17 cellular contexts compared by ENCODE assay signal in the genomic region with DNA sequence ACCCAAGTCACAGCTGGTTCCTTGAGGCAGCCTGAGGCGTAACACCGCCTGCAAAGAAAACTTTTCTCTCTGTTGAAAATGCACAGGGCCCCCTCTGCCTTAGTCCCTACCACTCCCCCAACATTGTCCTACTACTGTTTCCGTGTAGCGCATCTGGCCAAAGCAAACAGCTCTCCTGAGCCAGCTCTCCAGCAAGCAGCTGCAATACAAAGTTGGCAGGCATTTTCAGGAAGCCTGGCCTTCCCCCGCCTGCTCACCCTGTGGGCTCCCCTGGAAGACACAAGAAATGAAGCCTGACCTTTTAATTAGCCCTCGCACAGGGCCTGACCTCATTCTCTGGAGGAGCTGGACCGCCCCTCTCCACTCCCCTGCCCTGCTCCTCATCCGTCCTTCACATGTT.
DNase-seq lines count a peak whose midpoint lies in the region; ATAC-seq, FAIRE-seq and TF ChIP-seq lines count a peak whose summit lies in the region.
"Had no signal": no experiment of that assay in that cellular context is flagged by ENCODE, and none has a peak within 500 bp of the region (broad histone marks: within the 10 kb centered on the region; RNA-seq: fewer than 3 reads in every experiment).

No MANE protein-coding gene starts in this region.

- no peak overlapping the region for H3K56ac ChIP-seq in IMR-90 (ENCODE audit: extremely low read depth, insufficient read depth, low read length)

- H2AK9ac ChIP-seq in IMR-90 (replicated peaks; ENCODE audit: low read depth, low read length, poor library complexity): no peak overlapping the region

- no peak overlapping the region for H3K14ac ChIP-seq in IMR-90 (replicated peaks; ENCODE audit: low read depth, low read length)

- H3K9me3 ChIP-seq in IMR-90 (ENCODE audit: control insufficient read depth, insufficient read depth, low read length) (no peaks in the 10 kb centered on the region), pancreas (no peaks in the 10 kb centered on the region), PC-3 (ENCODE audit: low read length) (no peaks in the 10 kb centered on the region)
- H3K9me3 ChIP-seq: BLaER1 had no signal

- DNase-seq in IMR-90 (peak; percentile 9), NCI-H510A treated with DMSO at 0.1 percent for 48 hours (lab: John Stamatoyannopoulos, UW) (peak; percentile 33), fibroblast of the conjunctiva (ENCODE audit: low read depth) (peak; percentile 27), pancreas (peak in 4 of 6 donors; percentile 22 to 38 (median 29)), PC-3 (no peak), HEK293T (ENCODE audit: extremely low spot score) (no peak)
- DNase-seq in activated CD8-positive, alpha-beta T cell treated with anti-CD3 and anti-CD28 coated beads, Interleukin-2, amount 10 ng/mL, durations not matched to agents 7 days and 5 days: no peak
- DNase-seq in activated CD4-positive, alpha-beta T cell treated with anti-CD3 and anti-CD28 coated beads for 1 hour: no peak
- DNase-seq: activated CD8-positive, alpha-beta T cell treated with anti-CD3 and anti-CD28 coated beads for 36 hours; activated effector memory CD4-positive, alpha-beta T cell treated with Interleukin-2 at 50 U/mL for 16 hours; effector memory CD8-positive, alpha-beta T cell; stimulated activated naive CD4-positive, alpha-beta T cell had no signal

- H4K20me1 ChIP-seq in IMR-90 (ENCODE audit: insufficient read depth, low read length) (no peaks in the 10 kb centered on the region), PC-3 (ENCODE audit: low read length) (no peaks in the 10 kb centered on the region)
- H4K20me1 ChIP-seq: BLaER1 had no signal

- TF ChIP-seq POLR2A in IMR-90 (IDR thresholded peaks at IDR 0.05; ENCODE audit: low read depth, low read length): no peak

- ATAC-seq in IMR-90 (ENCODE audit: low read depth) (no peak), pancreas (peak; percentile 68 to 87 (median 82)), PC-3 (no peak)
- no peak for ATAC-seq in activated CD8-positive, alpha-beta T cell treated with anti-CD3 and anti-CD28 coated beads, Interleukin-2, amount 10 ng/mL, durations not matched to agents 7 days and 5 days
- ATAC-seq: activated CD8-positive, alpha-beta T cell treated with anti-CD3 and anti-CD28 coated beads for 36 hours; effector memory CD8-positive, alpha-beta T cell had no signal

- peaks cover 13% of the 10 kb centered on the region for H3K4me1 ChIP-seq in IMR-90 (ENCODE audit: control insufficient read depth, insufficient read depth, low read length)
- no peaks in the 10 kb centered on the region for H3K4me1 ChIP-seq in pancreas
- H3K4me1 ChIP-seq in PC-3 (ENCODE audit: insufficient read depth, low read length): peaks cover 8% of the 10 kb centered on the region

- H3K36me3 ChIP-seq in IMR-90 (ENCODE audit: control insufficient read depth, insufficient read depth, low read length): no peaks in the 10 kb centered on the region
- H3K36me3 ChIP-seq in pancreas: no peaks in the 10 kb centered on the region
- no peaks in the 10 kb centered on the region for H3K36me3 ChIP-seq in PC-3 (ENCODE audit: low read depth, low read length)
- H3K36me3 ChIP-seq: BLaER1 had no signal

- H3K9me2 ChIP-seq in PC-3 (replicated peaks; ENCODE audit: low read length): no peaks in the 10 kb centered on the region

- H3K9ac ChIP-seq in IMR-90 (ENCODE audit: low read depth, low read length): no peak overlapping the region
- no peak overlapping the region for H3K9ac ChIP-seq in PC-3 (ENCODE audit: low read length)
- H3K9ac ChIP-seq: BLaER1 had no signal

- H3K27ac ChIP-seq in IMR-90 (ENCODE audit: insufficient read depth, low read length): no peak overlapping the region
- H3K27ac ChIP-seq in pancreas: peak overlapping the region in 1 of 4 donors; percentile 11
- no peak overlapping the region for H3K27ac ChIP-seq in PC-3 (ENCODE audit: low read length)
- H3K27ac ChIP-seq: BLaER1 had no signal

- dilution Hi-C loops in IMR-90 (cut with HindIII; ENCODE audit: low sequenced_read_pairs, unreplicated experiment): no loop called here

- 0 out of 4 replicates have a peak, but pooled peaks cover 0 to 3% of the 10 kb centered on the region in 2 experiments for H3K79me1 ChIP-seq in IMR-90 (ENCODE audit: low read depth in 1 of 2, low read length in 2 of 2)

- H3K23ac ChIP-seq in IMR-90 (ENCODE audit: low read depth, low read length): no peak overlapping the region

- no peaks in the 10 kb centered on the region for H3F3A ChIP-seq in PC-3 (ENCODE audit: low read length, unreplicated experiment)

- no peak overlapping the region for H2BK20ac ChIP-seq in IMR-90 (ENCODE audit: low read depth, low read length)

- TF ChIP-seq CTCF in IMR-90 (conservative IDR thresholded peaks at IDR 0.05; ENCODE audit: low read depth, low read length): no peak
- TF ChIP-seq CTCF in pancreas (IDR thresholded peaks at IDR 0.05): no peak
- no peak for TF ChIP-seq CTCF in PC-3 (conservative IDR thresholded peaks at IDR 0.05; ENCODE audit: low read depth, low read length)

- H3K4ac ChIP-seq in IMR-90 (ENCODE audit: low read depth, low read length): no peak overlapping the region

- H3K4me3 ChIP-seq in IMR-90 (ENCODE audit: insufficient read depth, low read depth, low read length) (no peak overlapping the region), pancreas (no peak overlapping the region), PC-3 (ENCODE audit: low read length) (no peak overlapping the region)
- H3K4me3 ChIP-seq: BLaER1 had no signal

- peaks cover 8% of the 10 kb centered on the region for H3K9me3 Mint-ChIP-seq in activated CD8-positive, alpha-beta T cell treated with anti-CD3 and anti-CD28 coated beads, Interleukin-2, amount 10 ng/mL, durations not matched to agents 7 days and 5 days (ENCODE audit: insufficient read depth)

- H2AK5ac ChIP-seq in IMR-90 (ENCODE audit: low read depth, low read length): no peak overlapping the region

- no peaks in the 10 kb centered on the region for H3K27me3 ChIP-seq in IMR-90 (ENCODE audit: control insufficient read depth, insufficient read depth, low read length)
- no peaks in the 10 kb centered on the region for H3K27me3 ChIP-seq in pancreas
- no peaks in the 10 kb centered on the region for H3K27me3 ChIP-seq in PC-3 (ENCODE audit: low read length)
- H3K27me3 ChIP-seq: BLaER1 had no signal

- WGBS in IMR-90 (ENCODE audit: extremely low coverage in 2 of 2, insufficient read length in 1 of 2), 2 experiments: 78% methylated on average over 3 of the region's 8 CpGs; no CpG with 5 or more reads in 1 of the 2 experiments
- WGBS in pancreas, 2 donors: 52% methylated on average over 8 of the region's 8 CpGs

- H2AFZ ChIP-seq in IMR-90 (replicated peaks; ENCODE audit: low read length, poor library complexity) (no peak overlapping the region), PC-3 (ENCODE audit: low read length) (no peak overlapping the region)

- CTCF ChIA-PET in IMR-90 (lab: Yijun Ruan, JAX) (no interaction called here), PC-3 (lab: Charles Lee) (no interaction called here), HEK293T (lab: Yijun Ruan, JAX) (interaction anchor here (0.6 kb wide), 1 partner anchor 8 kb away, joined by 4 read pairs; no protein-coding TSS in a partner anchor)
- CTCF ChIA-PET in activated CD8-positive, alpha-beta T cell treated with anti-CD3 and anti-CD28 coated beads, Interleukin-2, amount 10 ng/mL, durations not matched to agents 7 days and 5 days (lab: Charles Lee): no interaction called here

- no peak overlapping the region for H4K8ac ChIP-seq in IMR-90 (ENCODE audit: low read depth in 2 of 2, low read length in 2 of 2)

- no peaks in the 10 kb centered on the region for H3K79me2 ChIP-seq in PC-3 (ENCODE audit: low read length)

- H3K36me3 Mint-ChIP-seq in activated CD8-positive, alpha-beta T cell treated with anti-CD3 and anti-CD28 coated beads, Interleukin-2, amount 10 ng/mL, durations not matched to agents 7 days and 5 days (ENCODE audit: low read depth): no peaks in the 10 kb centered on the region
- H3K36me3 Mint-ChIP-seq: brain had no signal

- no peak overlapping the region for H4K5ac ChIP-seq in IMR-90 (ENCODE audit: low read depth, low read length)

- H2BK120ac ChIP-seq in IMR-90 (ENCODE audit: low read depth, low read length): no peak overlapping the region

- intact Hi-C loops in IMR-90 (cut with micrococcal nuclease): no loop called here
- intact Hi-C loops in pancreas (cut with DNase I): no loop called here
- intact Hi-C loops in PC-3 (cut with micrococcal nuclease): no loop called here

- H3K18ac ChIP-seq in IMR-90 (ENCODE audit: low read depth, low read length): no peak overlapping the region

- H3K27ac Mint-ChIP-seq in activated CD8-positive, alpha-beta T cell treated with anti-CD3 and anti-CD28 coated beads, Interleukin-2, amount 10 ng/mL, durations not matched to agents 7 days and 5 days: no peak overlapping the region
- H3K27ac Mint-ChIP-seq: activated CD8-positive, alpha-beta T cell treated with anti-CD3 and anti-CD28 coated beads for 36 hours; effector memory CD8-positive, alpha-beta T cell had no signal

- no peak overlapping the region for H2BK15ac ChIP-seq in IMR-90 (ENCODE audit: low read depth, low read length)

- FAIRE-seq in pancreas (lab: Jason Lieb, UNC): no peak
- FAIRE-seq: GM12892, islet of Langerhans, TTC549 had no signal

- no TSS peak for BruUV-seq in IMR-90 (replicated peaks; lab: Mats Ljungman, UMichigan)
- no TSS peak for BruUV-seq in PC-3 (replicated peaks; lab: Mats Ljungman, UMichigan)

- H3K9me1 ChIP-seq in IMR-90 (ENCODE audit: insufficient read depth, low read length): peaks cover 11% of the 10 kb centered on the region

- H3K4me2 ChIP-seq in IMR-90 (ENCODE audit: low read depth, low read length): no peak overlapping the region
- H3K4me2 ChIP-seq in PC-3 (ENCODE audit: low read length): no peak overlapping the region
- H3K4me2 ChIP-seq: BLaER1 had no signal

- H3K27me3 Mint-ChIP-seq in activated CD8-positive, alpha-beta T cell treated with anti-CD3 and anti-CD28 coated beads, Interleukin-2, amount 10 ng/mL, durations not matched to agents 7 days and 5 days (ENCODE audit: low read depth): no peaks in the 10 kb centered on the region
- H3K27me3 Mint-ChIP-seq: activated CD8-positive, alpha-beta T cell treated with anti-CD3 and anti-CD28 coated beads for 36 hours; effector memory CD8-positive, alpha-beta T cell had no signal

- no peak overlapping the region for H3K4me3 Mint-ChIP-seq in activated CD8-positive, alpha-beta T cell treated with anti-CD3 and anti-CD28 coated beads, Interleukin-2, amount 10 ng/mL, durations not matched to agents 7 days and 5 days
- H3K4me3 Mint-ChIP-seq: activated CD8-positive, alpha-beta T cell treated with anti-CD3 and anti-CD28 coated beads for 36 hours; effector memory CD8-positive, alpha-beta T cell had no signal

- POLR2A ChIA-PET in IMR-90 (lab: Charles Lee; ENCODE audit: unreplicated experiment): no interaction called here
- POLR2A ChIA-PET in activated CD8-positive, alpha-beta T cell treated with anti-CD3 and anti-CD28 coated beads, Interleukin-2, amount 10 ng/mL, durations not matched to agents 7 days and 5 days (lab: Charles Lee): no interaction called here
- POLR2A ChIA-PET in PC-3 (lab: Charles Lee; ENCODE audit: unreplicated experiment): no interaction called here
- POLR2A ChIA-PET in HEK293T (lab: Yijun Ruan, JAX): no interaction called here

- H4K91ac ChIP-seq in IMR-90 (ENCODE audit: insufficient read depth, low read depth, low read length): no peak overlapping the region

- no peak overlapping the region for H2BK5ac ChIP-seq in IMR-90 (ENCODE audit: low read depth, low read length, poor library complexity, severe bottlenecking)

- H3K4me1 Mint-ChIP-seq in activated CD8-positive, alpha-beta T cell treated with anti-CD3 and anti-CD28 coated beads, Interleukin-2, amount 10 ng/mL, durations not matched to agents 7 days and 5 days (ENCODE audit: low read depth): no peaks in the 10 kb centered on the region

- no peak for TF ChIP-seq RAD21 in IMR-90 (IDR thresholded peaks at IDR 0.05; ENCODE audit: low read length)

- in situ Hi-C loops in IMR-90 (cut with MboI; ENCODE audit: low sequenced_read_pairs): no loop called here

Comparison
In these comparisons a context has a peak if more than half of its experiments do, and no peak if none do; other contexts are left out.
1. ATAC-seq: peak in pancreas (4 of 4); none in IMR-90 (single experiment), activated CD8-positive, alpha-beta T cell treated with anti-CD3 and anti-CD28 coated beads, Interleukin-2, amount 10 ng/mL, durations not matched to agents 7 days and 5 days (single experiment) and PC-3 (single experiment).
2. DNase-seq: peak in IMR-90 (single experiment), NCI-H510A treated with DMSO at 0.1 percent for 48 hours (single experiment), fibroblast of the conjunctiva (single experiment) and pancreas (4 of 6); none in activated CD8-positive, alpha-beta T cell treated with anti-CD3 and anti-CD28 coated beads, Interleukin-2, amount 10 ng/mL, durations not matched to agents 7 days and 5 days (single experiment), PC-3 (single experiment), activated CD4-positive, alpha-beta T cell treated with anti-CD3 and anti-CD28 coated beads for 1 hour (single experiment) and HEK293T (single experiment).